ENCODE assay signal across 10 cellular contexts in the genomic region with DNA sequence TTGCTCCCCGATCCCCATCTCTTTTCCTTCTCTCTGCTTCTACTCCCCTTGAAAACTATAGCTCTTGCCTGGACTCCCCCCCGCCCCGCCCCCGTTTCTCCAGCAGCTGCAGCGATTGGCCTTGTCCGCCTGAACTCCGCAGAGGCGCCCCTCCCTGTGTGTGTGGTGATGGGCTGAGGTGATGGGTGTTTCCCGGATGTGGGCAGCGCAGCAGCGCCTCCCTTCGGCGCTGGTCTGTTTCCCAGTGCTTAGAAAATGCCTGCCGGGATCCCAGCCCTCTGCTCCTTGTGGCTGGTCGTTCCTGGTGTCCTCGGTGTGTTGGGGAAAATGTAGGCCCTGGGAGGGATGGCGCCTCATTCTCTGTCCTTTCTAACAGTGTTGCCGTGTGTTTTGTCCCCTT. TPM values are rescaled to one million over a fixed set of nuclear protein-coding genes. Genes with fewer than 3 reads are reported as not detected.
DNase-seq lines count a peak whose midpoint lies in the region; ATAC-seq and TF ChIP-seq lines count a peak whose summit lies in the region.
"Had no signal": no experiment of that assay in that cellular context is flagged by ENCODE, and none has a peak within 500 bp of the region (broad histone marks: within the 10 kb centered on the region; RNA-seq: fewer than 3 reads in every experiment).

No MANE protein-coding gene starts in this region.

- peak in 2 of 3 experiments; percentile 14 to 16 for TF ChIP-seq CTCF in ascending aorta (IDR thresholded peaks at IDR 0.05)
- peak; percentile 26 for TF ChIP-seq CTCF in nephron progenitor cell (IDR thresholded peaks at IDR 0.05)

- H3K4me3 Mint-ChIP-seq in nephron progenitor cell: no peak overlapping the region
- H3K4me3 Mint-ChIP-seq in activated CD4-positive, alpha-beta T cell treated with anti-CD3 and anti-CD28 coated beads, Interleukin-2, amount 10 ng/mL, durations not matched to agents 7 days and 5 days: no peak overlapping the region
- H3K4me3 Mint-ChIP-seq: stimulated activated naive CD8-positive, alpha-beta T cell treated with anti-CD3 and anti-CD28 coated beads, Interleukin-15, amount 100 ng/mL, for 72 hours had no signal

- H3K27ac Mint-ChIP-seq in nephron progenitor cell: no peak overlapping the region
- H3K27ac Mint-ChIP-seq in activated CD4-positive, alpha-beta T cell treated with anti-CD3 and anti-CD28 coated beads, Interleukin-2, amount 10 ng/mL, durations not matched to agents 7 days and 5 days: no peak overlapping the region
- H3K27ac Mint-ChIP-seq: stimulated activated naive CD8-positive, alpha-beta T cell treated with anti-CD3 and anti-CD28 coated beads, Interleukin-15, amount 100 ng/mL, for 72 hours had no signal

- no peaks in the 10 kb centered on the region for H3K27me3 ChIP-seq in ascending aorta

- DNase-seq in DMS53 treated with DMSO at 0.1 percent for 48 hours (lab: John Stamatoyannopoulos, UW; ENCODE audit: unreplicated experiment) (peak; percentile 100), NCI-H1694 (lab: John Stamatoyannopoulos, UW) (peak; percentile 67), ascending aorta (ENCODE audit: low spot score in 2 of 2) (no peak), nephron progenitor cell (peak; percentile 66), KBM-7 (no peak)
- DNase-seq in stimulated activated CD4-positive, alpha-beta T cell treated with anti-CD3 and anti-CD28 coated beads, Interleukin-4, amount 100 ng/mL, for 4 hours: no peak
- no peak for DNase-seq in activated CD4-positive, alpha-beta T cell treated with anti-CD3 and anti-CD28 coated beads, Interleukin-2, amount 10 ng/mL, durations not matched to agents 7 days and 5 days
- DNase-seq: GDM1; stimulated activated naive CD8-positive, alpha-beta T cell treated with anti-CD3 and anti-CD28 coated beads, Interleukin-15, amount 100 ng/mL, for 72 hours had no signal

- intact Hi-C loops in ascending aorta (cut with DNase I): no loop called here

- no peak overlapping the region for H3K27ac ChIP-seq in ascending aorta

- no peaks in the 10 kb centered on the region for H3K9me3 ChIP-seq in ascending aorta

- H3K4me3 ChIP-seq in ascending aorta: no peak overlapping the region

- H3K36me3 ChIP-seq in ascending aorta: no peaks in the 10 kb centered on the region

- H3K36me3 Mint-ChIP-seq in nephron progenitor cell (ENCODE audit: low read depth): peaks cover 55% of the 10 kb centered on the region
- H3K36me3 Mint-ChIP-seq in activated CD4-positive, alpha-beta T cell treated with anti-CD3 and anti-CD28 coated beads, Interleukin-2, amount 10 ng/mL, durations not matched to agents 7 days and 5 days (ENCODE audit: low read depth): no peaks in the 10 kb centered on the region

- H3K27me3 Mint-ChIP-seq in nephron progenitor cell (ENCODE audit: low read depth, poor library complexity): peaks cover 7% of the 10 kb centered on the region
- H3K27me3 Mint-ChIP-seq in activated CD4-positive, alpha-beta T cell treated with anti-CD3 and anti-CD28 coated beads, Interleukin-2, amount 10 ng/mL, durations not matched to agents 7 days and 5 days: peaks cover 8% of the 10 kb centered on the region
- H3K27me3 Mint-ChIP-seq: stimulated activated naive CD8-positive, alpha-beta T cell treated with anti-CD3 and anti-CD28 coated beads, Interleukin-15, amount 100 ng/mL, for 72 hours had no signal

- in situ Hi-C loops in KBM-7 (cut with MboI; ENCODE audit: low pct_unique_long_range_greater_than_20kb, low sequenced_read_pairs): no loop called here

- peaks cover 0 to 3% of the 10 kb centered on the region in 2 donors for H3K4me1 ChIP-seq in ascending aorta

- H3K4me1 Mint-ChIP-seq in nephron progenitor cell: peaks cover 14% of the 10 kb centered on the region
- peaks cover 10% of the 10 kb centered on the region for H3K4me1 Mint-ChIP-seq in activated CD4-positive, alpha-beta T cell treated with anti-CD3 and anti-CD28 coated beads, Interleukin-2, amount 10 ng/mL, durations not matched to agents 7 days and 5 days
- H3K4me1 Mint-ChIP-seq: stimulated activated naive CD8-positive, alpha-beta T cell treated with anti-CD3 and anti-CD28 coated beads, Interleukin-15, amount 100 ng/mL, for 72 hours had no signal

- CTCF ChIA-PET in activated CD4-positive, alpha-beta T cell treated with anti-CD3 and anti-CD28 coated beads, Interleukin-2, amount 10 ng/mL, durations not matched to agents 7 days and 5 days (lab: Charles Lee): interaction anchor here (1.2 kb wide), 1 partner anchor 43 kb away, joined by 4 read pairs; no protein-coding TSS in a partner anchor

- H3K9me3 Mint-ChIP-seq in nephron progenitor cell: no peaks in the 10 kb centered on the region
- no peaks in the 10 kb centered on the region for H3K9me3 Mint-ChIP-seq in activated CD4-positive, alpha-beta T cell treated with anti-CD3 and anti-CD28 coated beads, Interleukin-2, amount 10 ng/mL, durations not matched to agents 7 days and 5 days
- H3K9me3 Mint-ChIP-seq: stimulated activated naive CD8-positive, alpha-beta T cell treated with anti-CD3 and anti-CD28 coated beads, Interleukin-15, amount 100 ng/mL, for 72 hours had no signal

- ATAC-seq in GM18861 (IDR thresholded peaks at IDR 0.05; ENCODE audit: unreplicated experiment): no peak
- ATAC-seq: stimulated activated naive CD8-positive, alpha-beta T cell treated with anti-CD3 and anti-CD28 coated beads, Interleukin-15, amount 100 ng/mL, for 72 hours had no signal

- POLR2A ChIA-PET in activated CD4-positive, alpha-beta T cell treated with anti-CD3 and anti-CD28 coated beads, Interleukin-2, amount 10 ng/mL, durations not matched to agents 7 days and 5 days (lab: Charles Lee): interaction anchor here (0.6 kb wide), 1 partner anchor 9 kb away, joined by 3 read pairs; no protein-coding TSS in a partner anchor

RNA-seq across cellular contexts. Expression of a gene that starts 43.3 kb away (rescaled TPM):
- total RNA-seq in ascending aorta: not detected
- total RNA-seq in activated CD4-positive, alpha-beta T cell treated with anti-CD3 and anti-CD28 coated beads, Interleukin-2, amount 10 ng/mL, durations not matched to agents 7 days and 5 days: 1 to 10 TPM in 1 of 2 experiments, under 1 TPM in 1; 0.85 to 1.0 TPM

Comparison
In these comparisons a context has a peak if more than half of its experiments do, and no peak if none do; other contexts are left out.
1. DNase-seq: peak in DMS53 treated with DMSO at 0.1 percent for 48 hours (single experiment), NCI-H1694 (single experiment) and nephron progenitor cell (single experiment); none in ascending aorta (0 of 2), KBM-7 (single experiment), stimulated activated CD4-positive, alpha-beta T cell treated with anti-CD3 and anti-CD28 coated beads, Interleukin-4, amount 100 ng/mL, for 4 hours (0 of 2) and activated CD4-positive, alpha-beta T cell treated with anti-CD3 and anti-CD28 coated beads, Interleukin-2, amount 10 ng/mL, durations not matched to agents 7 days and 5 days (single experiment).